1 cellular context compared by ENCODE assay signal in the genomic region with DNA sequence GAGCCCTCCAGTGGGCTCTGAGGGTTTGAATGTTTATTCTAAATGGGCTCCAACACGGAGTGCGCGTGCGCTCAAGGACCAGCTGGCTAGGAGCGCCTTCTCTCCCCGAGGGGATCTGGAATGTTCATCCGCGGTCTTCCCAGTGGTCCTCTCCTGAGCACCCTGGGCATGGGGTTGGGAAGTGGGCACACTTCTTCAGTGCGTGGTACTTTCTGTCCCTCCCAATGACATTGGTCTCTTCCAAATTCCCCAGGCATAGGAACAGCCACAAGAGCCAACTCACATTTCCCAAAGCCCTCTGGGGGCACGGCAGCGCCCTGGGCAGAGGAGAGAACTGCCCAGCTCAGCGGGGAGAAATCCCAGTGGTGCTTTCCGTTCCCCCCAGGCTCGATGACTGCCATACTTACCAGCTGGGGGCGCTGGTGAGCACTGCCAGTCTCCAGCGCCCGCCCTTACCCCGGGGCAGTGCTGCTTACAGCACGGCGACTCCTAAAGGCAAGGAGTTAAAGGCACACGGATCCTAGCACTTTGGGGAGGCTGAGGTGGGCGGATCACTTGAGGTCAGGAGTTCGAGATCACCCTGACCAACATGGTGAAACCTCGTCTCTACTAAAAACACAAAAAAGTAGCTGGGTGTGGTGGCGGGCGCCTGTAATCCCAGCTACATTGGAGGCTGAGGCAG.
TF ChIP-seq lines count a peak whose summit lies in the region.

No MANE protein-coding gene starts in this region.

TF ChIP-seq in K562, 482 proteins besides CTCF, POLR2A, EP300 and RAD21 (continued from another document and continues in another):
- TF ChIP-seq RNF2 (IDR thresholded peaks at IDR 0.05) = no peak
- TF ChIP-seq NCOA6 (IDR thresholded peaks at IDR 0.05) = no peak
- TF ChIP-seq RFX1 (IDR thresholded peaks at IDR 0.05) = no peak
- TF ChIP-seq HOXB6 (CRISPR knock-in tag; IDR thresholded peaks at IDR 0.05; ENCODE audit: borderline replicate concordance) = no peak
- no peak for TF ChIP-seq ZNF408 (CRISPR knock-in tag; IDR thresholded peaks at IDR 0.05; ENCODE audit: low read depth)
- no peak for TF ChIP-seq ZFX (CRISPR knock-in tag; IDR thresholded peaks at IDR 0.05)
- no peak for TF ChIP-seq ZNF561 (CRISPR knock-in tag; conservative IDR thresholded peaks at IDR 0.05)
- no peak for TF ChIP-seq WHSC1 (IDR thresholded peaks at IDR 0.05; ENCODE audit: low read length)
- TF ChIP-seq RBFOX2 (IDR thresholded peaks at IDR 0.05; ENCODE audit: low read depth, low read length) = peak; percentile 34
- TF ChIP-seq GABPB2 (CRISPR knock-in tag; conservative IDR thresholded peaks at IDR 0.05) = no peak
- no peak for TF ChIP-seq MCM2 (IDR thresholded peaks at IDR 0.05; ENCODE audit: low read depth)
- TF ChIP-seq COPS2 (conservative IDR thresholded peaks at IDR 0.05) = no peak
- no peak for TF ChIP-seq SIRT6 (IDR thresholded peaks at IDR 0.05; ENCODE audit: low read depth, low read length)
- TF ChIP-seq, protein P1, sequence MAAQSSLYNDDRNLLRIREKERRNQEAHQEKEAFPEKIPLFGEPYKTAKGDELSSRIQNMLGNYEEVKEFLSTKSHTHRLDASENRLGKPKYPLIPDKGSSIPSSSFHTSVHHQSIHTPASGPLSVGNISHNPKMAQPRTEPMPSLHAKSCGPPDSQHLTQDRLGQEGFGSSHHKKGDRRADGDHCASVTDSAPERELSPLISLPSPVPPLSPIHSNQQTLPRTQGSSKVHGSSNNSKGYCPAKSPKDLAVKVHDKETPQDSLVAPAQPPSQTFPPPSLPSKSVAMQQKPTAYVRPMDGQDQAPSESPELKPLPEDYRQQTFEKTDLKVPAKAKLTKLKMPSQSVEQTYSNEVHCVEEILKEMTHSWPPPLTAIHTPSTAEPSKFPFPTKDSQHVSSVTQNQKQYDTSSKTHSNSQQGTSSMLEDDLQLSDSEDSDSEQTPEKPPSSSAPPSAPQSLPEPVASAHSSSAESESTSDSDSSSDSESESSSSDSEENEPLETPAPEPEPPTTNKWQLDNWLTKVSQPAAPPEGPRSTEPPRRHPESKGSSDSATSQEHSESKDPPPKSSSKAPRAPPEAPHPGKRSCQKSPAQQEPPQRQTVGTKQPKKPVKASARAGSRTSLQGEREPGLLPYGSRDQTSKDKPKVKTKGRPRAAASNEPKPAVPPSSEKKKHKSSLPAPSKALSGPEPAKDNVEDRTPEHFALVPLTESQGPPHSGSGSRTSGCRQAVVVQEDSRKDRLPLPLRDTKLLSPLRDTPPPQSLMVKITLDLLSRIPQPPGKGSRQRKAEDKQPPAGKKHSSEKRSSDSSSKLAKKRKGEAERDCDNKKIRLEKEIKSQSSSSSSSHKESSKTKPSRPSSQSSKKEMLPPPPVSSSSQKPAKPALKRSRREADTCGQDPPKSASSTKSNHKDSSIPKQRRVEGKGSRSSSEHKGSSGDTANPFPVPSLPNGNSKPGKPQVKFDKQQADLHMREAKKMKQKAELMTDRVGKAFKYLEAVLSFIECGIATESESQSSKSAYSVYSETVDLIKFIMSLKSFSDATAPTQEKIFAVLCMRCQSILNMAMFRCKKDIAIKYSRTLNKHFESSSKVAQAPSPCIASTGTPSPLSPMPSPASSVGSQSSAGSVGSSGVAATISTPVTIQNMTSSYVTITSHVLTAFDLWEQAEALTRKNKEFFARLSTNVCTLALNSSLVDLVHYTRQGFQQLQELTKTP (IDR thresholded peaks at IDR 0.05; ENCODE audit: low read depth in 1 of 2, partially characterized antibody in 2 of 2) = no peak
- TF ChIP-seq, protein P2, sequence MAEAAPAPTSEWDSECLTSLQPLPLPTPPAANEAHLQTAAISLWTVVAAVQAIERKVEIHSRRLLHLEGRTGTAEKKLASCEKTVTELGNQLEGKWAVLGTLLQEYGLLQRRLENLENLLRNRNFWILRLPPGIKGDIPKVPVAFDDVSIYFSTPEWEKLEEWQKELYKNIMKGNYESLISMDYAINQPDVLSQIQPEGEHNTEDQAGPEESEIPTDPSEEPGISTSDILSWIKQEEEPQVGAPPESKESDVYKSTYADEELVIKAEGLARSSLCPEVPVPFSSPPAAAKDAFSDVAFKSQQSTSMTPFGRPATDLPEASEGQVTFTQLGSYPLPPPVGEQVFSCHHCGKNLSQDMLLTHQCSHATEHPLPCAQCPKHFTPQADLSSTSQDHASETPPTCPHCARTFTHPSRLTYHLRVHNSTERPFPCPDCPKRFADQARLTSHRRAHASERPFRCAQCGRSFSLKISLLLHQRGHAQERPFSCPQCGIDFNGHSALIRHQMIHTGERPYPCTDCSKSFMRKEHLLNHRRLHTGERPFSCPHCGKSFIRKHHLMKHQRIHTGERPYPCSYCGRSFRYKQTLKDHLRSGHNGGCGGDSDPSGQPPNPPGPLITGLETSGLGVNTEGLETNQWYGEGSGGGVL (CRISPR knock-in tag; IDR thresholded peaks at IDR 0.05) = no peak
- TF ChIP-seq FOXK1 (CRISPR knock-in tag; IDR thresholded peaks at IDR 0.05; ENCODE audit: borderline replicate concordance) = no peak
- TF ChIP-seq ILK (tag; IDR thresholded peaks at IDR 0.05; ENCODE audit: borderline replicate concordance, low read depth) = no peak
- TF ChIP-seq, protein P3, sequence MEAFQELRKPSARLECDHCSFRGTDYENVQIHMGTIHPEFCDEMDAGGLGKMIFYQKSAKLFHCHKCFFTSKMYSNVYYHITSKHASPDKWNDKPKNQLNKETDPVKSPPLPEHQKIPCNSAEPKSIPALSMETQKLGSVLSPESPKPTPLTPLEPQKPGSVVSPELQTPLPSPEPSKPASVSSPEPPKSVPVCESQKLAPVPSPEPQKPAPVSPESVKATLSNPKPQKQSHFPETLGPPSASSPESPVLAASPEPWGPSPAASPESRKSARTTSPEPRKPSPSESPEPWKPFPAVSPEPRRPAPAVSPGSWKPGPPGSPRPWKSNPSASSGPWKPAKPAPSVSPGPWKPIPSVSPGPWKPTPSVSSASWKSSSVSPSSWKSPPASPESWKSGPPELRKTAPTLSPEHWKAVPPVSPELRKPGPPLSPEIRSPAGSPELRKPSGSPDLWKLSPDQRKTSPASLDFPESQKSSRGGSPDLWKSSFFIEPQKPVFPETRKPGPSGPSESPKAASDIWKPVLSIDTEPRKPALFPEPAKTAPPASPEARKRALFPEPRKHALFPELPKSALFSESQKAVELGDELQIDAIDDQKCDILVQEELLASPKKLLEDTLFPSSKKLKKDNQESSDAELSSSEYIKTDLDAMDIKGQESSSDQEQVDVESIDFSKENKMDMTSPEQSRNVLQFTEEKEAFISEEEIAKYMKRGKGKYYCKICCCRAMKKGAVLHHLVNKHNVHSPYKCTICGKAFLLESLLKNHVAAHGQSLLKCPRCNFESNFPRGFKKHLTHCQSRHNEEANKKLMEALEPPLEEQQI (IDR thresholded peaks at IDR 0.05) = 0 out of 2 replicates have a peak, but pooled peaks have one; percentile 49
- 0 out of 2 replicates have a peak, but pooled peaks have one; percentile 22 for TF ChIP-seq ESRRA (IDR thresholded peaks at IDR 0.05; ENCODE audit: borderline replicate concordance, low read depth)
- no peak for TF ChIP-seq ETV6 (IDR thresholded peaks at IDR 0.05; ENCODE audit: borderline replicate concordance in 1 of 2, low read depth in 2 of 2, low read length in 1 of 2)
- TF ChIP-seq ETV6 (CRISPR knock-in tag; IDR thresholded peaks at IDR 0.05; ENCODE audit: borderline replicate concordance) = no peak
- TF ChIP-seq MYC (IDR thresholded peaks at IDR 0.05; ENCODE audit: low read depth, low read length) = no peak; the same call in 1 of the 2 replicates
- TF ChIP-seq MYC (CRISPR knock-in tag; IDR thresholded peaks at IDR 0.05; ENCODE audit: borderline replicate concordance, low read depth) = no peak
- no peak for TF ChIP-seq POLR3A (IDR thresholded peaks at IDR 0.05; ENCODE audit: borderline replicate concordance, extremely low read depth, insufficient read depth, insufficient read length)
- no peak for TF ChIP-seq ZZZ3 (IDR thresholded peaks at IDR 0.05)
- TF ChIP-seq ZNF239 (CRISPR knock-in tag; IDR thresholded peaks at IDR 0.05) = no peak
- TF ChIP-seq RUNX1 (IDR thresholded peaks at IDR 0.05; ENCODE audit: low read depth) = no peak
- TF ChIP-seq EZH2 (IDR thresholded peaks at IDR 0.05; ENCODE audit: borderline replicate concordance, low read depth, low read length) = no peak
- TF ChIP-seq HMG20A (CRISPR knock-in tag; conservative IDR thresholded peaks at IDR 0.05) = no peak
- TF ChIP-seq, protein P4, sequence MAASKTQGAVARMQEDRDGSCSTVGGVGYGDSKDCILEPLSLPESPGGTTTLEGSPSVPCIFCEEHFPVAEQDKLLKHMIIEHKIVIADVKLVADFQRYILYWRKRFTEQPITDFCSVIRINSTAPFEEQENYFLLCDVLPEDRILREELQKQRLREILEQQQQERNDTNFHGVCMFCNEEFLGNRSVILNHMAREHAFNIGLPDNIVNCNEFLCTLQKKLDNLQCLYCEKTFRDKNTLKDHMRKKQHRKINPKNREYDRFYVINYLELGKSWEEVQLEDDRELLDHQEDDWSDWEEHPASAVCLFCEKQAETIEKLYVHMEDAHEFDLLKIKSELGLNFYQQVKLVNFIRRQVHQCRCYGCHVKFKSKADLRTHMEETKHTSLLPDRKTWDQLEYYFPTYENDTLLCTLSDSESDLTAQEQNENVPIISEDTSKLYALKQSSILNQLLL (CRISPR knock-in tag; IDR thresholded peaks at IDR 0.05; ENCODE audit: borderline replicate concordance) = no peak
- no peak for TF ChIP-seq MCM7 (IDR thresholded peaks at IDR 0.05)
- TF ChIP-seq, protein P5, sequence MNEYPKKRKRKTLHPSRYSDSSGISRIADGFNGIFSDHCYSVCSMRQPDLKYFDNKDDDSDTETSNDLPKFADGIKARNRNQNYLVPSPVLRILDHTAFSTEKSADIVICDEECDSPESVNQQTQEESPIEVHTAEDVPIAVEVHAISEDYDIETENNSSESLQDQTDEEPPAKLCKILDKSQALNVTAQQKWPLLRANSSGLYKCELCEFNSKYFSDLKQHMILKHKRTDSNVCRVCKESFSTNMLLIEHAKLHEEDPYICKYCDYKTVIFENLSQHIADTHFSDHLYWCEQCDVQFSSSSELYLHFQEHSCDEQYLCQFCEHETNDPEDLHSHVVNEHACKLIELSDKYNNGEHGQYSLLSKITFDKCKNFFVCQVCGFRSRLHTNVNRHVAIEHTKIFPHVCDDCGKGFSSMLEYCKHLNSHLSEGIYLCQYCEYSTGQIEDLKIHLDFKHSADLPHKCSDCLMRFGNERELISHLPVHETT (CRISPR knock-in tag; conservative IDR thresholded peaks at IDR 0.05 in 1 of 2, IDR thresholded peaks at IDR 0.05 in 1 of 2) = no peak
- TF ChIP-seq, protein P6, sequence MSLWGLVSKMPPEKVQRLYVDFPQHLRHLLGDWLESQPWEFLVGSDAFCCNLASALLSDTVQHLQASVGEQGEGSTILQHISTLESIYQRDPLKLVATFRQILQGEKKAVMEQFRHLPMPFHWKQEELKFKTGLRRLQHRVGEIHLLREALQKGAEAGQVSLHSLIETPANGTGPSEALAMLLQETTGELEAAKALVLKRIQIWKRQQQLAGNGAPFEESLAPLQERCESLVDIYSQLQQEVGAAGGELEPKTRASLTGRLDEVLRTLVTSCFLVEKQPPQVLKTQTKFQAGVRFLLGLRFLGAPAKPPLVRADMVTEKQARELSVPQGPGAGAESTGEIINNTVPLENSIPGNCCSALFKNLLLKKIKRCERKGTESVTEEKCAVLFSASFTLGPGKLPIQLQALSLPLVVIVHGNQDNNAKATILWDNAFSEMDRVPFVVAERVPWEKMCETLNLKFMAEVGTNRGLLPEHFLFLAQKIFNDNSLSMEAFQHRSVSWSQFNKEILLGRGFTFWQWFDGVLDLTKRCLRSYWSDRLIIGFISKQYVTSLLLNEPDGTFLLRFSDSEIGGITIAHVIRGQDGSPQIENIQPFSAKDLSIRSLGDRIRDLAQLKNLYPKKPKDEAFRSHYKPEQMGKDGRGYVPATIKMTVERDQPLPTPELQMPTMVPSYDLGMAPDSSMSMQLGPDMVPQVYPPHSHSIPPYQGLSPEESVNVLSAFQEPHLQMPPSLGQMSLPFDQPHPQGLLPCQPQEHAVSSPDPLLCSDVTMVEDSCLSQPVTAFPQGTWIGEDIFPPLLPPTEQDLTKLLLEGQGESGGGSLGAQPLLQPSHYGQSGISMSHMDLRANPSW (CRISPR knock-in tag; IDR thresholded peaks at IDR 0.05) = no peak
- TF ChIP-seq RBM15 (IDR thresholded peaks at IDR 0.05; ENCODE audit: insufficient read depth, low read length) = no peak
- no peak for TF ChIP-seq FOXP1 (CRISPR knock-in tag; IDR thresholded peaks at IDR 0.05)
- no peak for TF ChIP-seq SIX5 (IDR thresholded peaks at IDR 0.05; ENCODE audit: borderline replicate concordance in 1 of 2, insufficient read depth in 1 of 2, low read depth in 1 of 2, low read length in 2 of 2)
- TF ChIP-seq CBX5 (IDR thresholded peaks at IDR 0.05; ENCODE audit: borderline replicate concordance, low read depth) = no peak
- no peak for TF ChIP-seq HMGN3 (IDR thresholded peaks at IDR 0.05; ENCODE audit: borderline replicate concordance, extremely low read depth, insufficient read length, low read depth, low read length)
- peak; percentile 67; the same call in 1 of the 2 replicates for TF ChIP-seq KLF13 (tag; IDR thresholded peaks at IDR 0.05; ENCODE audit: borderline replicate concordance, low read depth)
- TF ChIP-seq, protein P7, sequence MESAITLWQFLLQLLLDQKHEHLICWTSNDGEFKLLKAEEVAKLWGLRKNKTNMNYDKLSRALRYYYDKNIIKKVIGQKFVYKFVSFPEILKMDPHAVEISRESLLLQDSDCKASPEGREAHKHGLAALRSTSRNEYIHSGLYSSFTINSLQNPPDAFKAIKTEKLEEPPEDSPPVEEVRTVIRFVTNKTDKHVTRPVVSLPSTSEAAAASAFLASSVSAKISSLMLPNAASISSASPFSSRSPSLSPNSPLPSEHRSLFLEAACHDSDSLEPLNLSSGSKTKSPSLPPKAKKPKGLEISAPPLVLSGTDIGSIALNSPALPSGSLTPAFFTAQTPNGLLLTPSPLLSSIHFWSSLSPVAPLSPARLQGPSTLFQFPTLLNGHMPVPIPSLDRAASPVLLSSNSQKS (CRISPR knock-in tag; IDR thresholded peaks at IDR 0.05) = no peak
- peak; percentile 93 for TF ChIP-seq ADNP (tag; IDR thresholded peaks at IDR 0.05)
- 0 out of 2 replicates have a peak, but pooled peaks have one; percentile 17 for TF ChIP-seq CREB1 (IDR thresholded peaks at IDR 0.05)
- peak; percentile 38; the same call in 1 of the 2 replicates for TF ChIP-seq CREB1 (CRISPR knock-in tag; IDR thresholded peaks at IDR 0.05)
